In genomic region chr20:53468583-53468982, GRCh38 we compare ENCODE assay signal across 25 cellular contexts.
DNase-seq lines count a peak whose midpoint lies in the region; ATAC-seq, FAIRE-seq and TF ChIP-seq lines count a peak whose summit lies in the region.
"Had no signal": no experiment of that assay in that cellular context is flagged by ENCODE, and none has a peak within 500 bp of the region (broad histone marks: within the 10 kb centered on the region; RNA-seq: fewer than 3 reads in every experiment).

No MANE protein-coding gene starts in this region.

- no peaks in the 10 kb centered on the region for H3K27me3 ChIP-seq in GM06990 (replicated peaks; ENCODE audit: control insufficient read depth, insufficient read depth, low read length)

- peaks cover 4% of the 10 kb centered on the region for H3K36me3 Mint-ChIP-seq in memory B cell

- H3K4me3 Mint-ChIP-seq in memory B cell, result no peak overlapping the region
- H3K4me3 Mint-ChIP-seq: CD4-positive, alpha-beta memory T cell; GM23338; T-helper 1 cell treated with Interleukin-12 subunit alpha and Interleukin-12 subunit beta and Interleukin-4 antibody, amounts not matched to agents 30 μg/mL and 1 μg/mL, for 36 hours had no signal

- peaks cover 10% of the 10 kb centered on the region for H3K27me3 Mint-ChIP-seq in memory B cell

- H3K27ac Mint-ChIP-seq in memory B cell, result no peak overlapping the region
- H3K27ac Mint-ChIP-seq: GM23338; T-helper 1 cell treated with Interleukin-12 subunit alpha and Interleukin-12 subunit beta and Interleukin-4 antibody, amounts not matched to agents 30 μg/mL and 1 μg/mL, for 36 hours had no signal

- FAIRE-seq in GM12891 (lab: Jason Lieb, UNC), result no peak
- FAIRE-seq: A549, HepG2, K562, RCC 7860 had no signal

- no peak for TF ChIP-seq CTCF in GM06990 (IDR thresholded peaks at IDR 0.05; ENCODE audit: insufficient read depth, low read length, poor library complexity, severe bottlenecking)

- no peak overlapping the region for H3K4me3 ChIP-seq in GM06990 (replicated peaks; ENCODE audit: low read depth, low read length)
- H3K4me3 ChIP-seq: A549, GM23338, HAP-1, K562, MG63 had no signal

- no peaks in the 10 kb centered on the region for H3K9me3 Mint-ChIP-seq in memory B cell

- H3K36me3 ChIP-seq in GM06990 (ENCODE audit: control insufficient read depth, insufficient read depth, low read length), result no peaks in the 10 kb centered on the region
- H3K36me3 ChIP-seq: HAP-1, MG63 had no signal

- H3K4me1 Mint-ChIP-seq in memory B cell, result peaks cover 4% of the 10 kb centered on the region

- ATAC-seq in HG03565 (IDR thresholded peaks at IDR 0.05; ENCODE audit: unreplicated experiment), result peak; percentile 45
- peak; percentile 81 for ATAC-seq in memory B cell (ENCODE audit: low read depth)
- ATAC-seq in GM21423 (IDR thresholded peaks at IDR 0.05; ENCODE audit: unreplicated experiment), result no peak
- ATAC-seq: A549, GM23338, HepG2, K562, Right ventricle myocardium inferior had no signal

- DNase-seq in GM06990 (ENCODE audit: extremely low read depth, insufficient read length), result peak; percentile 32
- no peak for DNase-seq in GM12891 (ENCODE audit: insufficient read length, low spot score)
- DNase-seq in memory B cell (ENCODE audit: low spot score in 2 of 2), result peak in 1 of 2 donors; percentile 9
- no peak for DNase-seq in hepatic stellate cell (ENCODE audit: low spot score)
- DNase-seq in DMS79 treated with DMSO at 0.1 percent for 48 hours (lab: John Stamatoyannopoulos, UW), result no peak
- DNase-seq in RPMI8226, result no peak
- DNase-seq: Caco-2; CD4-positive, alpha-beta memory T cell; MG63; NCI-H1092 treated with DMSO at 0.1 percent for 48 hours; NCI-H1436 treated with DMSO at 0.1 percent for 48 hours; NCI-H1930; NCI-H2227 treated with DMSO at 0.1 percent for 48 hours; NCI-H510A treated with DMSO at 0.1 percent for 48 hours; NCI-H748 treated with DMSO at 0.1 percent for 48 hours had no signal

- TF ChIP-seq POLR2A in GM12891 (IDR thresholded peaks at IDR 0.05; ENCODE audit: low read depth, low read length), result no peak

TF ChIP-seq in GM12891, 5 proteins besides CTCF, POLR2A, EP300 and RAD21:
- TF ChIP-seq PAX5 (IDR thresholded peaks at IDR 0.05; ENCODE audit: insufficient read depth, low read length, severe bottlenecking) (no peak), POLR2AphosphoS5 (IDR thresholded peaks at IDR 0.05; ENCODE audit: low read depth, low read length) (no peak), TAF1 (IDR thresholded peaks at IDR 0.05; ENCODE audit: low read depth, low read length) (no peak), POU2F2 (IDR thresholded peaks at IDR 0.05; ENCODE audit: low read depth, low read length) (no peak), SPI1 (IDR thresholded peaks at IDR 0.05; ENCODE audit: low read depth, low read length) (peak; percentile 48; the same call in 1 of the 2 replicates)
TF ChIP-seq in GM12891: peak in this region for 1.
